In genomic region chr1:237789619-237790018, GRCh38 we compare ENCODE assay signal across 23 cellular contexts.
A peak's percentile ranks its signal among the peaks of the same experiment; 100 is the strongest.
DNase-seq lines count a peak whose midpoint lies in the region; ATAC-seq, FAIRE-seq and TF ChIP-seq lines count a peak whose summit lies in the region.
"Had no signal": no experiment of that assay in that cellular context is flagged by ENCODE, and none has a peak within 500 bp of the region (broad histone marks: within the 10 kb centered on the region; RNA-seq: fewer than 3 reads in every experiment).

No MANE protein-coding gene starts in this region.

- H3K9ac ChIP-seq in GM12878 (ENCODE audit: control insufficient read depth, insufficient read depth, low read length), result no peak overlapping the region

- H3K27me3 ChIP-seq in GM23338 (ENCODE audit: insufficient read depth) (no peaks in the 10 kb centered on the region), GM12878 (replicated peaks in 1 of 2; ENCODE audit: control insufficient read depth in 2 of 2, insufficient read depth in 2 of 2, low read length in 1 of 2) (no peaks in the 10 kb centered on the region)
- H3K27me3 ChIP-seq: adrenal gland, breast epithelium, neutrophil, spleen, tibial artery had no signal

- ATAC-seq in GM23338, result no peak
- ATAC-seq in GM12878, result peak; percentile 69
- peak; percentile 10 for ATAC-seq in sciatic nerve
- ATAC-seq in HG03196 (IDR thresholded peaks at IDR 0.05; ENCODE audit: unreplicated experiment), result no peak

- POLR2A ChIA-PET in GM12878 (lab: Charles Lee), result no interaction called here

- H3K79me2 ChIP-seq in GM23338 (replicated peaks; ENCODE audit: insufficient read depth) (no peaks in the 10 kb centered on the region), GM12878 (ENCODE audit: control insufficient read depth, insufficient read depth, low read length) (no peaks in the 10 kb centered on the region)

- H2AFZ ChIP-seq in GM23338, result no peak overlapping the region
- H2AFZ ChIP-seq in GM12878 (ENCODE audit: control insufficient read depth, low read depth, low read length), result no peak overlapping the region

- H3K27ac ChIP-seq in GM23338 (ENCODE audit: low read depth) (0 out of 2 replicates have a peak overlapping the region, but pooled peaks have one; percentile 19), GM12878 (ENCODE audit: control insufficient read depth, insufficient read depth) (no peak overlapping the region)
- H3K27ac ChIP-seq: adrenal gland, breast epithelium, coronary artery, neutrophil, tibial artery had no signal

- no peak for TF ChIP-seq EP300 in GM12878 (IDR thresholded peaks at IDR 0.05; ENCODE audit: borderline replicate concordance in 1 of 2, control insufficient read depth in 1 of 2, low read depth in 2 of 2, low read length in 2 of 2)

- H3K27me3 Mint-ChIP-seq in GM23338 (ENCODE audit: insufficient read depth, low read depth, poor library complexity) (peaks cover 4% of the 10 kb centered on the region), immature natural killer cell (ENCODE audit: low read depth in 3 of 3) (peaks cover 0 to 3% (median 2%) of the 10 kb centered on the region in 3 donors)
- H3K27me3 Mint-ChIP-seq: activated T-cell treated with anti-CD3 and anti-CD28 coated beads, Interleukin-2, amount 50 U/mL, for 24 hours; stimulated activated naive CD8-positive, alpha-beta T cell treated with anti-CD3 and anti-CD28 coated beads, Interleukin-15, Interleukin-2, amounts not matched to agents 100 ng/mL and 50 ng/mL, for 24 hours had no signal

- H3K4me1 ChIP-seq in GM23338 (ENCODE audit: insufficient read depth) (peaks cover 13% of the 10 kb centered on the region), GM12878 (ENCODE audit: control insufficient read depth, insufficient read depth, low read length) (no peaks in the 10 kb centered on the region)
- H3K4me1 ChIP-seq: adrenal gland, breast epithelium, tibial artery had no signal

- no peak for TF ChIP-seq POLR2A in GM12878 (IDR thresholded peaks at IDR 0.05; ENCODE audit: low read depth, low read length)

- no peak for FAIRE-seq in GM12878 (lab: Jason Lieb, UNC)

- CTCF ChIA-PET in GM12878 (lab: Yijun Ruan, JAX), result interaction anchor here (0.6 to 1.4 kb wide), 3 partner anchors 10 to 760 kb away, joined by 3 to 4 read pairs (median 4); no protein-coding TSS in a partner anchor

- H3K4me1 Mint-ChIP-seq in GM23338 (peaks cover 13% of the 10 kb centered on the region; the same call in 2 of the 3 replicates), immature natural killer cell (peaks cover 3 to 8% of the 10 kb centered on the region in 2 donors)
- H3K4me1 Mint-ChIP-seq: CD8-positive, alpha-beta memory T cell had no signal

- H3K36me3 ChIP-seq in GM23338 (ENCODE audit: insufficient read depth) (no peaks in the 10 kb centered on the region), GM12878 (ENCODE audit: control insufficient read depth in 2 of 2, insufficient read depth in 2 of 2, low read length in 1 of 2) (no peaks in the 10 kb centered on the region)
- H3K36me3 ChIP-seq: adrenal gland, breast epithelium, neutrophil, spleen had no signal

- SMC1A ChIA-PET in GM12878 (lab: Charles Lee; ENCODE audit: uncharacterized antibody, unreplicated experiment), result no interaction called here

- peak overlapping the region; percentile 51; the same call in 1 of the 2 replicates for H3K27ac Mint-ChIP-seq in GM23338
- H3K27ac Mint-ChIP-seq in immature natural killer cell, result peak overlapping the region in 5 of 6 donors; percentile 6 to 84 (median 43)
- H3K27ac Mint-ChIP-seq: activated T-cell treated with anti-CD3 and anti-CD28 coated beads, Interleukin-2, amount 50 U/mL, for 24 hours; stimulated activated naive CD8-positive, alpha-beta T cell treated with anti-CD3 and anti-CD28 coated beads, Interleukin-15, Interleukin-2, amounts not matched to agents 100 ng/mL and 50 ng/mL, for 24 hours had no signal

- H3K4me3 Mint-ChIP-seq in GM23338, result no peak overlapping the region
- H3K4me3 Mint-ChIP-seq in immature natural killer cell, result peak overlapping the region in 2 of 5 donors; percentile 21 to 60
- H3K4me3 Mint-ChIP-seq: activated T-cell treated with anti-CD3 and anti-CD28 coated beads, Interleukin-2, amount 50 U/mL, for 24 hours; CD8-positive, alpha-beta memory T cell; stimulated activated naive CD8-positive, alpha-beta T cell treated with anti-CD3 and anti-CD28 coated beads, Interleukin-15, Interleukin-2, amounts not matched to agents 100 ng/mL and 50 ng/mL, for 24 hours had no signal

- in situ Hi-C loops in GM12878 (cut with MboI), result no loop called here

- 43% methylated on average over 5 of the region's 5 CpGs for WGBS in GM12878 (ENCODE audit: insufficient coverage, insufficient replicate concordance, low lambda C conversion rate, missing lambda C conversion rate)

- no peaks in the 10 kb centered on the region for H3K9me2 ChIP-seq in GM23338 (ENCODE audit: insufficient read depth)

- H3K4me3 ChIP-seq in GM23338, result no peak overlapping the region
- no peak overlapping the region for H3K4me3 ChIP-seq in GM12878
- H3K4me3 ChIP-seq: adrenal gland, breast epithelium, coronary artery, spleen, tibial artery had no signal

- intact Hi-C loops in GM12878 (cut with micrococcal nuclease; ENCODE audit: unreplicated experiment), result loop anchor here (10.0 kb wide), 1 partner anchor 65 kb away; no protein-coding TSS in a partner anchor
- intact Hi-C loops in sciatic nerve (cut with DNase I), result no loop called here

- RAD21 ChIA-PET in GM12878 (lab: Charles Lee; ENCODE audit: unreplicated experiment), result no interaction called here

- BruUV-seq in GM12878 (replicated peaks; lab: Mats Ljungman, UMichigan), result no TSS peak

- no peaks in the 10 kb centered on the region for H4K20me1 ChIP-seq in GM23338 (replicated peaks; ENCODE audit: insufficient read depth)
- no peaks in the 10 kb centered on the region for H4K20me1 ChIP-seq in GM12878 (ENCODE audit: control insufficient read depth, insufficient read depth)

- no peaks in the 10 kb centered on the region for H3F3A ChIP-seq in GM23338 (replicated peaks; ENCODE audit: low read depth)

- TF ChIP-seq CTCF in GM23338 (conservative IDR thresholded peaks at IDR 0.05; ENCODE audit: low read depth in 2 of 2), result no peak
- TF ChIP-seq CTCF in GM12878 (IDR thresholded peaks at IDR 0.05 in 2 of 3, conservative IDR thresholded peaks at IDR 0.05 in 1 of 3; ENCODE audit: control insufficient read depth in 2 of 3, extremely low read depth in 1 of 3, insufficient read depth in 1 of 3, low read depth in 3 of 3, low read length in 3 of 3), result no peak

- H3K36me3 Mint-ChIP-seq in GM23338 (ENCODE audit: low read depth) (no peaks in the 10 kb centered on the region), immature natural killer cell (no peaks in the 10 kb centered on the region)
- H3K36me3 Mint-ChIP-seq: CD8-positive, alpha-beta memory T cell had no signal

- H3K9me3 Mint-ChIP-seq in GM23338, result no peaks in the 10 kb centered on the region
- H3K9me3 Mint-ChIP-seq in immature natural killer cell, result peaks cover 0 to 2% (median 0%) of the 10 kb centered on the region in 6 donors
- H3K9me3 Mint-ChIP-seq: activated T-cell treated with anti-CD3 and anti-CD28 coated beads, Interleukin-2, amount 50 U/mL, for 24 hours had no signal

- DNase-seq in GM23338 (ENCODE audit: low spot score) (no peak), GM12878 (ENCODE audit: low read depth, low spot score) (no peak), immature natural killer cell (peak; percentile 26 to 47 (median 30)), sciatic nerve (ENCODE audit: low spot score) (no peak), NCI-H1694 treated with DMSO at 0.1 percent for 48 hours (lab: John Stamatoyannopoulos, UW) (no peak), SKM-1 treated with dmso at 0.1 percent for 144 hours (lab: John Stamatoyannopoulos, UW; ENCODE audit: unreplicated experiment) (no peak)
- DNase-seq: activated CD4-positive, alpha-beta T cell treated with anti-CD3 and anti-CD28 coated beads for 1 hour; activated CD8-positive, alpha-beta memory T cell treated with anti-CD3 and anti-CD28 coated beads for 24 hours; activated naive CD4-positive, alpha-beta T cell; activated T-cell treated with anti-CD3 and anti-CD28 coated beads, Interleukin-2, amount 50 U/mL, for 24 hours; adrenal gland; head of caudate nucleus; NCI-H524; SHP77; spleen; stimulated activated CD4-positive, alpha-beta T cell treated with anti-CD3 and anti-CD28 coated beads, Interleukin-4, amount 100 ng/mL, for 1 hour; tibial artery had no signal

- H3K9me3 ChIP-seq in GM12878 (replicated peaks; ENCODE audit: control insufficient read depth, insufficient read depth, low read length), result no peaks in the 10 kb centered on the region
- H3K9me3 ChIP-seq: adrenal gland, breast epithelium, neutrophil, spleen, tibial artery had no signal

- TF ChIP-seq RAD21 in GM12878 (IDR thresholded peaks at IDR 0.05; ENCODE audit: insufficient read depth, low read depth, low read length), result no peak

- H3K4me2 ChIP-seq in GM23338 (no peak overlapping the region), GM12878 (ENCODE audit: control insufficient read depth, insufficient read depth) (no peak overlapping the region)

TF ChIP-seq in GM23338, 12 proteins besides CTCF, POLR2A, EP300 and RAD21 (continues in another document):
- no peak for TF ChIP-seq ZNF331 (CRISPR knock-in tag; IDR thresholded peaks at IDR 0.05; ENCODE audit: low read depth)
- no peak for TF ChIP-seq EZH2phosphoT487 (IDR thresholded peaks at IDR 0.05; ENCODE audit: unreplicated experiment)
- no peak for TF ChIP-seq JUNB (IDR thresholded peaks at IDR 0.05; ENCODE audit: unreplicated experiment)
- no peak for TF ChIP-seq ZNF114 (CRISPR knock-in tag; IDR thresholded peaks at IDR 0.05)
- TF ChIP-seq NANOG (IDR thresholded peaks at IDR 0.05; ENCODE audit: borderline replicate concordance), result no peak
- TF ChIP-seq EZH2 (IDR thresholded peaks at IDR 0.05; ENCODE audit: low read depth, unreplicated experiment), result no peak

TF ChIP-seq in GM12878, 131 proteins besides CTCF, POLR2A, EP300 and RAD21 (continues in another document):
- TF ChIP-seq GATAD2B (conservative IDR thresholded peaks at IDR 0.05; ENCODE audit: low read depth), result no peak
- peak; percentile 14 to 17; a peak in 1 of 4 replicates for TF ChIP-seq BHLHE40 (IDR thresholded peaks at IDR 0.05; ENCODE audit: borderline replicate concordance in 1 of 2, low read depth in 2 of 2, low read length in 1 of 2)
- no peak for TF ChIP-seq HCFC1 (IDR thresholded peaks at IDR 0.05; ENCODE audit: low read length)
- no peak for TF ChIP-seq EED (IDR thresholded peaks at IDR 0.05; ENCODE audit: low read depth)

Comparison
In these comparisons a context has a peak if more than half of its experiments do, and no peak if none do; other contexts are left out.
1. ATAC-seq: peak in GM12878 (single experiment) and sciatic nerve (single experiment); none in GM23338 (single experiment) and HG03196 (single experiment).
2. DNase-seq: peak in immature natural killer cell (3 of 3); none in GM23338 (single experiment), GM12878 (single experiment), sciatic nerve (single experiment), NCI-H1694 treated with DMSO at 0.1 percent for 48 hours (single experiment) and SKM-1 treated with dmso at 0.1 percent for 144 hours (single experiment).